Comparison of ENCODE assay signal across 8 cellular contexts in genomic region chr15:90953947-90954711, GRCh38. TPM values are rescaled to one million over a fixed set of nuclear protein-coding genes. Genes with fewer than 3 reads are reported as not detected.
DNase-seq lines count a peak whose midpoint lies in the region; ATAC-seq and TF ChIP-seq lines count a peak whose summit lies in the region.

No MANE protein-coding gene starts in this region.

- no peaks in the 10 kb centered on the region for H3K9me3 Mint-ChIP-seq in Calu3 (ENCODE audit: low read depth, unreplicated experiment)

- peak overlapping the region; percentile 74 for H3K27ac ChIP-seq in parathyroid adenoma

- peak overlapping the region; percentile 98 for H2AFZ ChIP-seq in parathyroid adenoma

- H3K36me3 Mint-ChIP-seq in Calu3 (ENCODE audit: insufficient read depth, unreplicated experiment), result peaks cover 60% of the 10 kb centered on the region

- BruUV-seq in Calu3 (replicated peaks; lab: Mats Ljungman, UMichigan), result no TSS peak

- H3K27ac Mint-ChIP-seq in Calu3 (ENCODE audit: unreplicated experiment), result peak overlapping the region; percentile 78

- no peaks in the 10 kb centered on the region for H3K9me3 ChIP-seq in parathyroid adenoma (ENCODE audit: control insufficient read depth, low read length)

- H3K4me3 Mint-ChIP-seq in Calu3 (ENCODE audit: low read depth, unreplicated experiment), result peak overlapping the region; percentile 92

- H3K27me3 ChIP-seq in parathyroid adenoma (ENCODE audit: control insufficient read depth, insufficient read depth, low read length), result no peaks in the 10 kb centered on the region

- CTCF ChIA-PET in Calu3 (lab: Charles Lee), result interaction anchor here (0.7 to 3.2 kb wide), 4 partner anchors 19 to 475 kb away, joined by 3 to 23 read pairs (median 8); partner anchors contain the start of gene UNC45A

- DNase-seq in Calu3 (no peak), epithelial cell of proximal tubule (ENCODE audit: low read depth) (no peak), DMS 273 treated with DMSO at 0.1 percent for 48 hours (lab: John Stamatoyannopoulos, UW) (no peak), hepatic stellate cell (ENCODE audit: low spot score) (no peak), NCI-H187 (lab: John Stamatoyannopoulos, UW) (no peak)

- no peaks in the 10 kb centered on the region for H3K27me3 Mint-ChIP-seq in Calu3 (ENCODE audit: unreplicated experiment)

- H3K4me1 Mint-ChIP-seq in Calu3 (ENCODE audit: low read depth, unreplicated experiment), result no peaks in the 10 kb centered on the region

- no peak for TF ChIP-seq POLR2A in GM18505 (IDR thresholded peaks at IDR 0.05; ENCODE audit: borderline replicate concordance, extremely low read depth, insufficient read depth, insufficient read length)

- intact Hi-C loops in Calu3 (cut with micrococcal nuclease; ENCODE audit: unreplicated experiment), result loop anchor here (10.0 kb wide), 1 partner anchor 321 kb away; no protein-coding TSS in a partner anchor

- peaks cover 2% of the 10 kb centered on the region for H3K4me1 ChIP-seq in parathyroid adenoma

- peak overlapping the region; percentile 84 for H3K4me3 ChIP-seq in epithelial cell of proximal tubule (ENCODE audit: low read depth, low read length)
- peak overlapping the region; percentile 92 for H3K4me3 ChIP-seq in parathyroid adenoma (ENCODE audit: low read depth, low read length)

- ATAC-seq in GM18505 (IDR thresholded peaks at IDR 0.05; ENCODE audit: unreplicated experiment), result no peak

- H3K36me3 ChIP-seq in parathyroid adenoma (ENCODE audit: control insufficient read depth, insufficient read depth, low read length), result no peaks in the 10 kb centered on the region

- TF ChIP-seq CTCF in Calu3 (IDR thresholded peaks at IDR 0.05; ENCODE audit: unreplicated experiment) (no peak), epithelial cell of proximal tubule (conservative IDR thresholded peaks at IDR 0.05; ENCODE audit: low read depth, low read length) (no peak), parathyroid adenoma (IDR thresholded peaks at IDR 0.05) (no peak)

- H3K4me2 ChIP-seq in parathyroid adenoma (ENCODE audit: low read length), result peak overlapping the region; percentile 95

- no peak overlapping the region for H3K9ac ChIP-seq in parathyroid adenoma

- H3K79me2 ChIP-seq in parathyroid adenoma, result no peaks in the 10 kb centered on the region

TF ChIP-seq in PFSK-1, 5 proteins besides CTCF, POLR2A, EP300 and RAD21:
- no peak for TF ChIP-seq POLR2AphosphoS5 (IDR thresholded peaks at IDR 0.05; ENCODE audit: low read depth, low read length)
- TF ChIP-seq REST (IDR thresholded peaks at IDR 0.05; ENCODE audit: insufficient read depth in 1 of 2, low read depth in 2 of 2, low read length in 2 of 2), result no peak
- peak; percentile 7 for TF ChIP-seq FOXP2 (optimal IDR thresholded peaks at IDR 0.05; ENCODE audit: borderline replicate concordance, extremely low read depth, extremely low read length, insufficient read depth)
- TF ChIP-seq TAF1 (IDR thresholded peaks at IDR 0.05; ENCODE audit: borderline replicate concordance, insufficient read depth, low read length), result no peak
- TF ChIP-seq SIN3A (IDR thresholded peaks at IDR 0.05; ENCODE audit: borderline replicate concordance, insufficient read depth, low read length), result no peak

RNA-seq across cellular contexts. Expression of gene RCCD1, which starts 0.6 kb away (rescaled TPM):
- total RNA-seq in Calu3 (2022) (39.3 and 42.6 TPM in 2 replicates), epithelial cell of proximal tubule (26.6 and 32.7 TPM in 2 replicates)
- 34.7 TPM for polyA plus RNA-seq in PFSK-1 (2012; ENCODE audit: insufficient read length, low read depth)

RNA-seq across cellular contexts. Expression of gene UNC45A, which starts 19.0 kb away (rescaled TPM):
- 66.5 and 66.7 TPM in 2 replicates for total RNA-seq in Calu3 (2022)
- 109 TPM for polyA plus RNA-seq in PFSK-1 (2012; ENCODE audit: insufficient read length, low read depth)
- total RNA-seq in epithelial cell of proximal tubule, result 30.8 and 49.5 TPM in 2 replicates

RNA-seq across cellular contexts. Expression of gene HDDC3, which starts 21.8 kb away (rescaled TPM):
- 25.1 and 26.7 TPM in 2 replicates for total RNA-seq in Calu3 (2022)
- polyA plus RNA-seq in PFSK-1 (2012; ENCODE audit: insufficient read length, low read depth), result 59.6 TPM
- total RNA-seq in epithelial cell of proximal tubule, result 21.8 and 28.5 TPM in 2 replicates

RNA-seq across cellular contexts. Expression of gene PRC1, which starts 40.2 kb away (rescaled TPM):
- total RNA-seq in Calu3 (2022), result 208 and 260 TPM in 2 replicates
- 116 TPM for polyA plus RNA-seq in PFSK-1 (2012; ENCODE audit: insufficient read length, low read depth)
- 224 and 251 TPM in 2 replicates for total RNA-seq in epithelial cell of proximal tubule

RNA-seq across cellular contexts. Expression of gene MAN2A2, which starts 51.0 kb away (rescaled TPM):
- total RNA-seq in Calu3 (2022), result 56.1 and 58.5 TPM in 2 replicates
- 141 TPM for polyA plus RNA-seq in PFSK-1 (2012; ENCODE audit: insufficient read length, low read depth)
- 19.8 and 25.3 TPM in 2 replicates for total RNA-seq in epithelial cell of proximal tubule
